Comparison of ENCODE assay signal across 10 cellular contexts in the genomic region with DNA sequence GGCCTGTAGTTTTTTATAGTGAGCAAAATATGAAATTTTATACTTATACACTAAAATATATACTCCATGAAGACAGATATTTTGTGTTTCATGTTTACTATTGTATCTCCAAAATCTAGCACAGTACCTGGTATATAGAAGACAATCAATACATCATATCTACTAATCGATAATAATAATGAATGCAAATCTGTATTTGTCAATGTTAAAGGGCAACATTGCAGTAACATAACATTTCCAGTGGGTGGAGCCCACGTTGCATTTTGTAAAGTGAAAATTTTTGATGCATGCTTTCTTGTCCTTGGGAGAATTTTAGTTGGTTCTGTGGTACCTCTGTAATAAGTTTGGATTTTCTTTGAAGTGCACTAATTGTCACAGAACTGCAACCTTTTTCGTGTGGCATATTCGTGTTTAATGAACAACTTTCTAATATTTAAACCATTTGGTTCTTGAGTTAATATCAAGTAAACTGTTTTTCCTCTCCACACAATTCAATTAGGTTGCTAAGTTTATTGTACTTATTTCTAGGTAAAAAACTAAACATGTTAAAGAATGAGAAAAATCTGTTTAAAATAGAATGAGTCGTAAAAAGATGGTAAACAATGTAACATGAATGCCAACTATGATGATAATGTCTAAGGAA. TPM values are rescaled to one million over a fixed set of nuclear protein-coding genes. Genes with fewer than 3 reads are reported as not detected.
A peak's percentile ranks its signal among the peaks of the same experiment; 100 is the strongest.
DNase-seq lines count a peak whose midpoint lies in the region; ATAC-seq and TF ChIP-seq lines count a peak whose summit lies in the region.
"Had no signal": no experiment of that assay in that cellular context is flagged by ENCODE, and none has a peak within 500 bp of the region (broad histone marks: within the 10 kb centered on the region; RNA-seq: fewer than 3 reads in every experiment).

No MANE protein-coding gene starts in this region.

- H3K9me3 Mint-ChIP-seq in osteocyte (ENCODE audit: unreplicated experiment): no peaks in the 10 kb centered on the region
- H3K9me3 Mint-ChIP-seq: naive thymus-derived CD8-positive, alpha-beta T cell; T-cell had no signal

- TF ChIP-seq CTCF in coronary artery (IDR thresholded peaks at IDR 0.05) (peak; percentile 51), osteocyte (IDR thresholded peaks at IDR 0.05) (peak; percentile 84)

- DNase-seq in COR-L47 (lab: John Stamatoyannopoulos, UW) (peak; percentile 14), NCI-H460 (ENCODE audit: extremely low read depth, low read depth) (peak; percentile 23), coronary artery (ENCODE audit: low spot score) (no peak), osteocyte (ENCODE audit: extremely low spot score, unreplicated experiment) (no peak), foreskin melanocyte (no peak), GM19240 (ENCODE audit: insufficient read length, low spot score) (no peak)
- no peak for DNase-seq in activated CD4-positive, CD25-positive, alpha-beta regulatory T cell treated with anti-CD3 and anti-CD28 coated beads, Interleukin-2, amount 50 U/mL, for 72 hours

- no peak overlapping the region for H3K4me3 ChIP-seq in coronary artery

- ATAC-seq in GM18867 (IDR thresholded peaks at IDR 0.05; ENCODE audit: unreplicated experiment): peak; percentile 59
- ATAC-seq: naive thymus-derived CD8-positive, alpha-beta T cell; T-cell had no signal

- no peak overlapping the region for H3K27ac ChIP-seq in coronary artery

- no peaks in the 10 kb centered on the region for H3K36me3 Mint-ChIP-seq in osteocyte (ENCODE audit: unreplicated experiment)
- H3K36me3 Mint-ChIP-seq: naive thymus-derived CD8-positive, alpha-beta T cell; T-cell had no signal

- H3K4me3 Mint-ChIP-seq in osteocyte (ENCODE audit: unreplicated experiment): no peak overlapping the region
- H3K4me3 Mint-ChIP-seq: naive thymus-derived CD8-positive, alpha-beta T cell; T-cell had no signal

- peaks cover 5% of the 10 kb centered on the region for H3K27me3 Mint-ChIP-seq in osteocyte (ENCODE audit: unreplicated experiment)

- no peaks in the 10 kb centered on the region for H3K4me1 Mint-ChIP-seq in osteocyte (ENCODE audit: unreplicated experiment)
- H3K4me1 Mint-ChIP-seq: naive thymus-derived CD8-positive, alpha-beta T cell; T-cell had no signal

- H3K27ac Mint-ChIP-seq in osteocyte (ENCODE audit: unreplicated experiment): no peak overlapping the region
- H3K27ac Mint-ChIP-seq: naive thymus-derived CD8-positive, alpha-beta T cell; T-cell had no signal

RNA-seq across cellular contexts. Expression of a gene that starts 47.4 kb away (rescaled TPM):
- not detected in 2 replicates for total RNA-seq in NCI-H460 (2014; rRNA removed; shearing (Covaris generic))
- not detected in 2 replicates for polyA plus RNA-seq in NCI-H460 (2014; cell fraction: nucleus; rRNA removed)
- total RNA-seq in osteocyte: 1.7 TPM in 2 replicates
- total RNA-seq: naive thymus-derived CD8-positive, alpha-beta T cell had no signal
- polyA plus RNA-seq: naive thymus-derived CD8-positive, alpha-beta T cell had no signal

Comparison
In these comparisons a context has a peak if more than half of its experiments do, and no peak if none do; other contexts are left out.
1. DNase-seq: peak in COR-L47 (single experiment) and NCI-H460 (single experiment); none in coronary artery (single experiment), osteocyte (single experiment), foreskin melanocyte (single experiment), GM19240 (single experiment) and activated CD4-positive, CD25-positive, alpha-beta regulatory T cell treated with anti-CD3 and anti-CD28 coated beads, Interleukin-2, amount 50 U/mL, for 72 hours (single experiment).